Comparison of ENCODE assay signal across 23 cellular contexts in genomic region chr10:64394744-64395143, GRCh38.
A peak's percentile ranks its signal among the peaks of the same experiment; 100 is the strongest.
DNase-seq lines count a peak whose midpoint lies in the region; ATAC-seq and TF ChIP-seq lines count a peak whose summit lies in the region.
"Had no signal": no experiment of that assay in that cellular context is flagged by ENCODE, and none has a peak within 500 bp of the region (broad histone marks: within the 10 kb centered on the region; RNA-seq: fewer than 3 reads in every experiment).

No MANE protein-coding gene starts in this region.

- no peaks in the 10 kb centered on the region for H3K27me3 ChIP-seq in left lung
- H3K27me3 ChIP-seq: adrenal gland, heart left ventricle, tibial nerve had no signal

- H3K27ac ChIP-seq in left lung = no peak overlapping the region
- H3K27ac ChIP-seq: adrenal gland, heart left ventricle, KMS-11, lower lobe of right lung, parathyroid adenoma, RWPE1, tibial nerve had no signal

- no peaks in the 10 kb centered on the region for H3K4me1 ChIP-seq in left lung
- H3K4me1 ChIP-seq: adrenal gland, lower lobe of right lung, parathyroid adenoma, tibial nerve had no signal

- no peak overlapping the region for H3K4me3 ChIP-seq in left lung
- H3K4me3 ChIP-seq: adrenal gland, heart left ventricle, lower lobe of right lung, tibial nerve had no signal

- TF ChIP-seq CTCF in HFFc6 (IDR thresholded peaks at IDR 0.05) (no peak), chondrocyte (IDR thresholded peaks at IDR 0.05) (no peak), left lung (IDR thresholded peaks at IDR 0.05) (no peak)

- peaks cover 15% of the 10 kb centered on the region for H3K9me3 Mint-ChIP-seq in HFFc6
- peaks cover 7% of the 10 kb centered on the region for H3K9me3 Mint-ChIP-seq in chondrocyte (ENCODE audit: low read depth)

- ATAC-seq in left lung (peak; percentile 30), HG03469 (IDR thresholded peaks at IDR 0.05; ENCODE audit: unreplicated experiment) (no peak), HG02938 (IDR thresholded peaks at IDR 0.05; ENCODE audit: unreplicated experiment) (no peak)
- ATAC-seq: activated CD4-positive, alpha-beta T cell treated with anti-CD3 and anti-CD28 coated beads for 36 hours; effector memory CD8-positive, alpha-beta T cell; heart left ventricle; lower lobe of right lung; stimulated activated naive CD8-positive, alpha-beta T cell treated with anti-CD3 and anti-CD28 coated beads, Interleukin-15, Interleukin-2, amounts not matched to agents 100 U/mL and 50 U/mL, for 24 hours had no signal

- H3K36me3 ChIP-seq in left lung = no peaks in the 10 kb centered on the region
- H3K36me3 ChIP-seq: adrenal gland, heart left ventricle, lower lobe of right lung, tibial nerve had no signal

- DNase-seq in A172 (ENCODE audit: low spot score) (peak; percentile 79), HFFc6 (peak; percentile 4), chondrocyte (ENCODE audit: low spot score) (no peak), left lung (no peak), DMS 273 treated with DMSO at 0.1 percent for 48 hours (lab: John Stamatoyannopoulos, UW) (no peak)
- no peak for DNase-seq in NK-92 treated with Interleukin-12 subunit alpha and Interleukin-12 subunit beta, amount 100 ng/mL, for 24 hours (lab: John Stamatoyannopoulos, UW)
- DNase-seq: activated CD4-positive, alpha-beta T cell treated with anti-CD3 and anti-CD28 coated beads for 36 hours; adrenal gland; DMS153; effector memory CD8-positive, alpha-beta T cell; HCEC 1CT; heart left ventricle; lower lobe of right lung; NCI-H1930; NCI-H446; stimulated activated naive CD8-positive, alpha-beta T cell treated with anti-CD3 and anti-CD28 coated beads, Interleukin-15, Interleukin-2, amounts not matched to agents 100 U/mL and 50 U/mL, for 24 hours had no signal

- H3K4me1 Mint-ChIP-seq in HFFc6 (ENCODE audit: low read depth) (no peaks in the 10 kb centered on the region), chondrocyte (ENCODE audit: low read depth) (peaks cover 36% of the 10 kb centered on the region)
- H3K4me1 Mint-ChIP-seq: activated CD4-positive, alpha-beta T cell treated with anti-CD3 and anti-CD28 coated beads for 36 hours; CD14-positive monocyte had no signal

- intact Hi-C loops in left lung (cut with DNase I) = no loop called here

- H3K9me3 ChIP-seq in left lung = no peaks in the 10 kb centered on the region
- H3K9me3 ChIP-seq: adrenal gland, lower lobe of right lung, tibial nerve had no signal

- H3K36me3 Mint-ChIP-seq in HFFc6 (ENCODE audit: low read depth) (no peaks in the 10 kb centered on the region), chondrocyte (ENCODE audit: low read depth) (no peaks in the 10 kb centered on the region)
- H3K36me3 Mint-ChIP-seq: CD14-positive monocyte had no signal

- H3K27ac Mint-ChIP-seq in HFFc6 (no peak overlapping the region), chondrocyte (ENCODE audit: unreplicated experiment) (peak overlapping the region; percentile 34)
- H3K27ac Mint-ChIP-seq: activated CD4-positive, alpha-beta T cell treated with anti-CD3 and anti-CD28 coated beads for 36 hours; CD14-positive monocyte; effector memory CD8-positive, alpha-beta T cell had no signal

- H3K4me3 Mint-ChIP-seq in HFFc6 (no peak overlapping the region), chondrocyte (ENCODE audit: unreplicated experiment) (no peak overlapping the region)
- H3K4me3 Mint-ChIP-seq: activated CD4-positive, alpha-beta T cell treated with anti-CD3 and anti-CD28 coated beads for 36 hours; CD14-positive monocyte; effector memory CD8-positive, alpha-beta T cell had no signal

- H3K27me3 Mint-ChIP-seq in HFFc6 (ENCODE audit: insufficient read depth) (no peaks in the 10 kb centered on the region), chondrocyte (ENCODE audit: low read depth) (no peaks in the 10 kb centered on the region)
- H3K27me3 Mint-ChIP-seq: activated CD4-positive, alpha-beta T cell treated with anti-CD3 and anti-CD28 coated beads for 36 hours; effector memory CD8-positive, alpha-beta T cell had no signal

Comparison
In these comparisons a context has a peak if more than half of its experiments do, and no peak if none do; other contexts are left out.
1. DNase-seq: peak in A172 (single experiment) and HFFc6 (single experiment); none in chondrocyte (single experiment), left lung (0 of 2), NK-92 treated with Interleukin-12 subunit alpha and Interleukin-12 subunit beta, amount 100 ng/mL, for 24 hours (single experiment) and DMS 273 treated with DMSO at 0.1 percent for 48 hours (single experiment).